Comparison of ENCODE assay signal across 20 cellular contexts in genomic region chr22:39289445-39290247, GRCh38. TPM values are rescaled to one million over a fixed set of nuclear protein-coding genes. Genes with fewer than 3 reads are reported as not detected.
DNase-seq lines count a peak whose midpoint lies in the region; ATAC-seq, FAIRE-seq and TF ChIP-seq lines count a peak whose summit lies in the region.
"Had no signal": no experiment of that assay in that cellular context is flagged by ENCODE, and none has a peak within 500 bp of the region (broad histone marks: within the 10 kb centered on the region; RNA-seq: fewer than 3 reads in every experiment).

No MANE protein-coding gene starts in this region.

- H3K27ac ChIP-seq in mammary epithelial cell (ENCODE audit: insufficient read depth, low read depth, low read length), result peak overlapping the region; percentile 67
- no peak overlapping the region for H3K27ac ChIP-seq in HepG2 (ENCODE audit: extremely low read length, insufficient read depth, low read length)
- peak overlapping the region; percentile 77 to 83 (median 80) for H3K27ac ChIP-seq in gastrocnemius medialis
- H3K27ac ChIP-seq in adrenal gland, result no peak overlapping the region
- H3K27ac ChIP-seq: hepatocyte had no signal

- CTCF ChIA-PET in mammary epithelial cell (lab: Charles Lee; ENCODE audit: low non-redundant PET) (interaction anchor here (0.5 kb wide), 1 partner anchor 94 kb away, joined by 3 read pairs; no protein-coding TSS in a partner anchor), HepG2 (lab: Yijun Ruan, JAX; ENCODE audit: low intra/inter-chr PET ratio, low total read pairs) (no interaction called here)

- ATAC-seq in HepG2 (peak; percentile 17; the same call in 2 of the 3 replicates), gastrocnemius medialis (no peak)
- ATAC-seq: natural killer cell had no signal

- TF ChIP-seq EP300 in Ishikawa (IDR thresholded peaks at IDR 0.05; ENCODE audit: borderline replicate concordance), result peak; percentile 55; the same call in 1 of the 2 replicates
- TF ChIP-seq EP300 in HepG2 (IDR thresholded peaks at IDR 0.05; ENCODE audit: low read depth in 2 of 2, low read length in 2 of 2), result no peak
- no peak for TF ChIP-seq EP300 in HepG2 (CRISPR knock-in tag; IDR thresholded peaks at IDR 0.05; ENCODE audit: borderline replicate concordance)

- dilution Hi-C loops in mammary epithelial cell (cut with HindIII; ENCODE audit: low sequenced_read_pairs), result loop anchor here (5.0 kb wide), 4 partner anchors 52 to 107 kb away; no protein-coding TSS in a partner anchor

- FAIRE-seq in HepG2 (lab: Jason Lieb, UNC), result no peak
- FAIRE-seq: bronchial epithelial cell had no signal

- TF ChIP-seq CTCF in mammary epithelial cell (conservative IDR thresholded peaks at IDR 0.05 in 1 of 2, IDR thresholded peaks at IDR 0.05 in 1 of 2; ENCODE audit: extremely low read depth in 1 of 2, insufficient read depth in 1 of 2, low read depth in 1 of 2, low read length in 2 of 2), result no peak
- TF ChIP-seq CTCF in HepG2 (CRISPR knock-in tag; IDR thresholded peaks at IDR 0.05), result no peak
- TF ChIP-seq CTCF in gastrocnemius medialis (IDR thresholded peaks at IDR 0.05 in 4 of 5, conservative IDR thresholded peaks at IDR 0.05 in 1 of 5), result no peak
- no peak for TF ChIP-seq CTCF in adrenal gland (IDR thresholded peaks at IDR 0.05)

- H3K9me3 ChIP-seq in mammary epithelial cell (replicated peaks; ENCODE audit: insufficient read depth, low read length) (peaks cover 5% of the 10 kb centered on the region), HepG2 (ENCODE audit: low read length) (0 out of 2 replicates have a peak, but pooled peaks cover 5% of the 10 kb centered on the region), gastrocnemius medialis (no peaks in the 10 kb centered on the region), adrenal gland (replicated peaks in 1 of 3) (no peaks in the 10 kb centered on the region)

- no peaks in the 10 kb centered on the region for H3K79me2 ChIP-seq in mammary epithelial cell (ENCODE audit: insufficient read depth, low read length)
- H3K79me2 ChIP-seq in HepG2 (ENCODE audit: insufficient read depth, low read length), result no peaks in the 10 kb centered on the region
- H3K79me2 ChIP-seq: hepatocyte had no signal

- BruUV-seq in mammary epithelial cell (replicated peaks; lab: Mats Ljungman, UMichigan) (no TSS peak), HepG2 (replicated peaks; lab: Mats Ljungman, UMichigan) (no TSS peak)

- intact Hi-C loops in mammary epithelial cell (cut with micrococcal nuclease), result loop anchor here (1.0 to 2.0 kb wide), 2 partner anchors 36 to 83 kb away; no protein-coding TSS in a partner anchor
- intact Hi-C loops in HepG2 (cut with micrococcal nuclease; ENCODE audit: unreplicated experiment), result loop anchor here (5.0 kb wide), 1 partner anchor 117 kb away; no protein-coding TSS in a partner anchor
- intact Hi-C loops in gastrocnemius medialis (cut with DNase I; ENCODE audit: low total_unique reads), result no loop called here
- intact Hi-C loops in adrenal gland (cut with DNase I), result no loop called here

- H3K4me3 ChIP-seq in mammary epithelial cell (replicated peaks in 1 of 3; ENCODE audit: insufficient read depth in 1 of 3, low read depth in 2 of 3, low read length in 3 of 3) (no peak overlapping the region), HepG2 (replicated peaks in 1 of 3; ENCODE audit: insufficient read depth in 1 of 3, low read depth in 2 of 3, low read length in 3 of 3) (no peak overlapping the region), gastrocnemius medialis (no peak overlapping the region), adrenal gland (no peak overlapping the region)
- H3K4me3 ChIP-seq: hepatocyte, stomach had no signal

- 82% methylated on average over 20 of the region's 20 CpGs for WGBS in mammary epithelial cell (ENCODE audit: low coverage, missing lambda C conversion rate)
- 0% methylated on average over 7 of the region's 20 CpGs for WGBS in HepG2 (ENCODE audit: low lambda C conversion rate)
- WGBS in adrenal gland, 4 donors, result 75 to 91% (median 80%) methylated on average over 11 to 20 of the region's 20 CpGs

- H4K20me1 ChIP-seq in mammary epithelial cell (ENCODE audit: insufficient read depth, low read length), result no peaks in the 10 kb centered on the region
- no peaks in the 10 kb centered on the region for H4K20me1 ChIP-seq in HepG2 (ENCODE audit: insufficient read depth, low read length)

- H2AFZ ChIP-seq in mammary epithelial cell (ENCODE audit: low read depth, low read length), result no peak overlapping the region
- H2AFZ ChIP-seq in HepG2 (ENCODE audit: low read length), result no peak overlapping the region
- H2AFZ ChIP-seq: hepatocyte had no signal

- H3K4me2 ChIP-seq in mammary epithelial cell (ENCODE audit: insufficient read depth, low read depth, low read length), result peak overlapping the region; percentile 6
- peak overlapping the region; percentile 33; the same call in 1 of the 2 replicates for H3K4me2 ChIP-seq in HepG2 (ENCODE audit: low read depth, low read length)
- H3K4me2 ChIP-seq: hepatocyte had no signal

- H3K4me1 ChIP-seq in mammary epithelial cell (ENCODE audit: insufficient read depth, low read length) (peaks cover 37% of the 10 kb centered on the region), HepG2 (ENCODE audit: insufficient read depth, low read length) (peaks cover 74% of the 10 kb centered on the region), gastrocnemius medialis (peaks cover 26 to 29% of the 10 kb centered on the region in 2 donors), adrenal gland (replicated peaks in 1 of 2) (peaks cover 13 to 22% of the 10 kb centered on the region in 2 donors)

- H3K27me3 ChIP-seq in mammary epithelial cell (ENCODE audit: insufficient read depth, low read length), result no peaks in the 10 kb centered on the region
- peaks cover 5 to 13% of the 10 kb centered on the region in 2 experiments; a peak in 4 of 5 replicates for H3K27me3 ChIP-seq in HepG2 (ENCODE audit: control insufficient read depth in 1 of 2, insufficient read depth in 2 of 2, low read length in 2 of 2)
- H3K27me3 ChIP-seq in gastrocnemius medialis, result no peaks in the 10 kb centered on the region
- H3K27me3 ChIP-seq in adrenal gland, result no peaks in the 10 kb centered on the region
- H3K27me3 ChIP-seq: hepatocyte, stomach had no signal

- H3K36me3 ChIP-seq in mammary epithelial cell (ENCODE audit: insufficient read depth, low read length) (no peaks in the 10 kb centered on the region), HepG2 (replicated peaks in 1 of 2; ENCODE audit: control insufficient read depth in 1 of 2, insufficient read depth in 2 of 2, low read length in 2 of 2) (no peaks in the 10 kb centered on the region), gastrocnemius medialis (no peaks in the 10 kb centered on the region), adrenal gland (replicated peaks in 1 of 2) (no peaks in the 10 kb centered on the region)
- H3K36me3 ChIP-seq: stomach had no signal

- DNase-seq in mammary epithelial cell, result no peak
- DNase-seq in HepG2 (ENCODE audit: low spot score), result no peak
- no peak for DNase-seq in gastrocnemius medialis
- no peak for DNase-seq in adrenal gland
- DNase-seq in UCSD-AML1 (lab: John Stamatoyannopoulos, UW; ENCODE audit: unreplicated experiment), result no peak
- no peak for DNase-seq in retina
- DNase-seq: activated CD4-positive, alpha-beta T cell treated with anti-CD3 and anti-CD28 coated beads, Interleukin-2, amount 10 ng/mL, durations not matched to agents 24 days and 14 days; dermis blood vessel endothelial cell; DND-41; natural killer cell; NCI-H1105 treated with DMSO at 0.1 percent for 48 hours; NCI-H2081 treated with DMSO at 0.1 percent for 48 hours; NCI-H524; SIG-M5; stimulated activated CD4-positive, alpha-beta T cell treated with anti-CD3 and anti-CD28 coated beads, Interleukin-4, amount 100 ng/mL, for 4 hours; stomach had no signal

- in situ Hi-C loops in mammary epithelial cell (cut with MboI; ENCODE audit: low sequenced_read_pairs in 2 of 2), result no loop called here
- in situ Hi-C loops in HepG2 (cut with HindIII; ENCODE audit: extremely low pct_ligation_motif_present, low pct_unique_long_range_greater_than_20kb), result no loop called here
- in situ Hi-C loops in gastrocnemius medialis (cut with MboI; ENCODE audit: low sequenced_read_pairs in 4 of 4), result no loop called here

- no peak for TF ChIP-seq POLR2A in HepG2 (IDR thresholded peaks at IDR 0.05; ENCODE audit: insufficient read depth in 1 of 2, low read depth in 2 of 2, low read length in 2 of 2)
- no peak for TF ChIP-seq POLR2A in gastrocnemius medialis (IDR thresholded peaks at IDR 0.05)
- no peak for TF ChIP-seq POLR2A in adrenal gland (IDR thresholded peaks at IDR 0.05)

- H3K9ac ChIP-seq in mammary epithelial cell (ENCODE audit: insufficient read depth, low read length) (no peak overlapping the region), HepG2 (ENCODE audit: insufficient read depth, low read depth, low read length) (no peak overlapping the region)

- POLR2A ChIA-PET in HepG2 (lab: Yijun Ruan, JAX), result interaction anchor here (3.5 to 3.6 kb wide), 2 partner anchors 13 to 30 kb away, joined by 14 to 21 read pairs; partner anchors contain the start of gene RPL3

- TF ChIP-seq RAD21 in Ishikawa (IDR thresholded peaks at IDR 0.05; ENCODE audit: low read depth) (no peak), HepG2 (CRISPR knock-in tag; IDR thresholded peaks at IDR 0.05) (no peak)

RNA-seq across cellular contexts. Expression of gene RPL3, which starts 29.8 kb away (rescaled TPM):
- total RNA-seq in mammary epithelial cell (1,000 to 10,000 TPM; 1,970 to 2,165 TPM), HepG2 (2016; rRNA removed; fragmentation: Illumina TruSeq; extraction: Trizol) (1,051 and 1,499 TPM in 2 replicates), gastrocnemius medialis (100 to 1,000 TPM; 261 to 680 (median 391) TPM), adrenal gland (1,000 to 10,000 TPM; 1,374 to 2,518 (median 1,954) TPM)
- polyA plus RNA-seq in mammary epithelial cell (3,548 TPM), HepG2 (2011; rRNA removed) (3,218 and 3,279 TPM in 2 replicates), adrenal gland (1,000 to 10,000 TPM; 1,433 to 2,713 (median 2,271) TPM)
- 1,634 TPM for polyA minus RNA-seq in mammary epithelial cell
- total RNA-seq in HepG2 (2016; cell fraction: cytosol; rRNA removed; fragmentation: Illumina TruSeq; extraction: Trizol; ENCODE audit: low read depth), result 1,087 and 1,361 TPM in 2 replicates
- 1,096 and 1,452 TPM in 2 replicates for total RNA-seq in HepG2 (2016; cell fraction: insoluble cytoplasmic fraction; rRNA removed; fragmentation: Illumina TruSeq; extraction: Trizol)
- 2,264 and 2,553 TPM in 2 replicates for total RNA-seq in HepG2 (2016; cell fraction: membrane; rRNA removed; fragmentation: Illumina TruSeq; extraction: Trizol)
- 614 and 672 TPM in 2 replicates for total RNA-seq in HepG2 (2016; cell fraction: nucleus; rRNA removed; fragmentation: Illumina TruSeq; extraction: Trizol)
- 5,445 and 6,556 TPM in 2 replicates for polyA plus RNA-seq in HepG2 (2011; cell fraction: cytosol; rRNA removed)
- polyA plus RNA-seq in HepG2 (2011; cell fraction: nucleus; rRNA removed), result 1,725 and 2,021 TPM in 2 replicates
- 2,306 and 3,237 TPM in 2 replicates for polyA plus RNA-seq in HepG2 (2012)
- polyA plus RNA-seq in HepG2 (2016; cell fraction: cytosol; fragmentation: Illumina TruSeq; extraction: Trizol; ENCODE audit: low read depth), result 2,660 and 3,068 TPM in 2 replicates
- 2,953 and 3,012 TPM in 2 replicates for polyA plus RNA-seq in HepG2 (2016; cell fraction: insoluble cytoplasmic fraction; fragmentation: Illumina TruSeq; extraction: Trizol; ENCODE audit: low read depth)
- 4,441 and 4,891 TPM in 2 replicates for polyA plus RNA-seq in HepG2 (2016; cell fraction: membrane; fragmentation: Illumina TruSeq; extraction: Trizol; ENCODE audit: low read depth)
- 1,802 and 1,847 TPM in 2 replicates for polyA plus RNA-seq in HepG2 (2016; cell fraction: nucleus; fragmentation: Illumina TruSeq; extraction: Trizol; ENCODE audit: insufficient read depth, low read depth)
- polyA minus RNA-seq in HepG2 (2011; rRNA and poly(A)+ RNA removed; ENCODE audit: low replicate concordance), result 2,170 and 2,278 TPM in 2 replicates
- polyA minus RNA-seq in HepG2 (2011; cell fraction: cytosol; rRNA and poly(A)+ RNA removed), result 946 and 956 TPM in 2 replicates
- 510 and 805 TPM in 2 replicates for polyA minus RNA-seq in HepG2 (2011; cell fraction: nucleus; rRNA and poly(A)+ RNA removed)

RNA-seq across cellular contexts. Expression of gene PDGFB, which starts 44.9 kb away (rescaled TPM):
- total RNA-seq in mammary epithelial cell (10 to 100 TPM; 11.2 to 29.2 TPM), HepG2 (2016; rRNA removed; fragmentation: Illumina TruSeq; extraction: Trizol) (0.65 and 1.4 TPM in 2 replicates), gastrocnemius medialis (10 to 100 TPM in 1 of 4 donors, 1 to 10 TPM in 3; 6.0 to 20.0 (median 8.9) TPM), adrenal gland (10 to 100 TPM in 1 of 8 donors, 1 to 10 TPM in 7; 2.5 to 10.9 (median 6.8) TPM)
- polyA plus RNA-seq in mammary epithelial cell (9.1 TPM), HepG2 (2011; rRNA removed) (10.1 and 12.8 TPM in 2 replicates), adrenal gland (1 to 10 TPM; 4.0 to 8.7 (median 6.0) TPM)
- 32.0 TPM for polyA minus RNA-seq in mammary epithelial cell
- total RNA-seq in HepG2 (2016; cell fraction: cytosol; rRNA removed; fragmentation: Illumina TruSeq; extraction: Trizol; ENCODE audit: low read depth), result 0.26 and 0.30 TPM in 2 replicates
- 1.0 and 1.1 TPM in 2 replicates for total RNA-seq in HepG2 (2016; cell fraction: insoluble cytoplasmic fraction; rRNA removed; fragmentation: Illumina TruSeq; extraction: Trizol)
- 0.76 and 1.4 TPM in 2 replicates for total RNA-seq in HepG2 (2016; cell fraction: membrane; rRNA removed; fragmentation: Illumina TruSeq; extraction: Trizol)
- total RNA-seq in HepG2 (2016; cell fraction: nucleus; rRNA removed; fragmentation: Illumina TruSeq; extraction: Trizol), result 1.7 and 2.0 TPM in 2 replicates
- polyA plus RNA-seq in HepG2 (2011; cell fraction: cytosol; rRNA removed), result 12.7 and 12.9 TPM in 2 replicates
- 37.3 and 38.1 TPM in 2 replicates for polyA plus RNA-seq in HepG2 (2011; cell fraction: nucleus; rRNA removed)
- 11.5 and 12.7 TPM in 2 replicates for polyA plus RNA-seq in HepG2 (2012)
- polyA plus RNA-seq in HepG2 (2016; cell fraction: cytosol; fragmentation: Illumina TruSeq; extraction: Trizol; ENCODE audit: low read depth), result 0.15 and 0.27 TPM in 2 replicates
- 0.72 and 0.85 TPM in 2 replicates for polyA plus RNA-seq in HepG2 (2016; cell fraction: insoluble cytoplasmic fraction; fragmentation: Illumina TruSeq; extraction: Trizol; ENCODE audit: low read depth)
- polyA plus RNA-seq in HepG2 (2016; cell fraction: membrane; fragmentation: Illumina TruSeq; extraction: Trizol; ENCODE audit: low read depth), result 0.63 and 0.68 TPM in 2 replicates
- 3.3 and 3.9 TPM in 2 replicates for polyA plus RNA-seq in HepG2 (2016; cell fraction: nucleus; fragmentation: Illumina TruSeq; extraction: Trizol; ENCODE audit: insufficient read depth, low read depth)
- polyA minus RNA-seq in HepG2 (2011; rRNA and poly(A)+ RNA removed; ENCODE audit: low replicate concordance), result 2.3 and 28.2 TPM in 2 replicates
- 13.6 and 16.1 TPM in 2 replicates for polyA minus RNA-seq in HepG2 (2011; cell fraction: cytosol; rRNA and poly(A)+ RNA removed)
- polyA minus RNA-seq in HepG2 (2011; cell fraction: nucleus; rRNA and poly(A)+ RNA removed), result 7.7 and 9.6 TPM in 2 replicates
- total RNA-seq: B cell had no signal

Comparison
In these comparisons a context has a peak if more than half of its experiments do, and no peak if none do; other contexts are left out.
1. H3K27ac ChIP-seq: peak in mammary epithelial cell (single experiment) and gastrocnemius medialis (4 of 4); none in HepG2 (single experiment) and adrenal gland (0 of 5).
2. intact Hi-C loops: an anchor here in mammary epithelial cell (1.0 to 2.0 kb wide) and HepG2 (5.0 kb wide); none called in gastrocnemius medialis and adrenal gland.